In the genomic region with DNA sequence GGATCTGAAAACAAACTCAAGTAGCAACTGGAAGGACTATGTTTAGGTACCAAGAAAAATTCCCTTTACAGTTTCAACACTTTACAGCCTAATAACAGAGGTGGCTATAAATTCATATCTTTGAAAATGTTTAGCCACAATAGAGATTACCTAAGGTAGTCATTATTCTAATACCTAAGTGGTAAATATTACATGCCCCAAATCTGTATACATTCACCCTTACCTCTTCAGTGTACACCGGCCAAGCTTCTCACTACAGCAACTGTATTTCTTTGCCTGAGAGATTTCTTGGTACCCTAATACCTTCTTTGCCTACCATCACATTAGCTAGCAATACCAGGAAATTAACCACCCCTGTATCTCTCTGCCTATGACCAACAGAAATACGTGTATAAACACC, we compare ENCODE assay signal across 29 cellular contexts.
"Had no signal": no experiment of that assay in that cellular context is flagged by ENCODE, and none has a peak within 500 bp of the region (broad histone marks: within the 10 kb centered on the region; RNA-seq: fewer than 3 reads in every experiment).

No MANE protein-coding gene starts in this region.

- H3K36me3 ChIP-seq: ascending aorta, breast epithelium, cardiac muscle cell, colonic mucosa had no signal

- DNase-seq: activated CD4-positive, alpha-beta memory T cell treated with anti-CD3 and anti-CD28 coated beads, Interleukin-2, amount 10 ng/mL, durations not matched to agents 7 days and 5 days; activated CD4-positive, alpha-beta T cell treated with anti-CD3 and anti-CD28 coated beads for 1 hour; activated CD4-positive, alpha-beta T cell treated with anti-CD3 and anti-CD28 coated beads for 4 hours; activated CD4-positive, alpha-beta T cell treated with anti-CD3 and anti-CD28 coated beads, Interleukin-2, amount 10 ng/mL, durations not matched to agents 7 days and 5 days; activated CD4-positive, alpha-beta T cell treated with anti-CD3 and anti-CD28 coated beads, Interleukin-2, amount 50 U/mL, for 4 hours; activated CD8-positive, alpha-beta memory T cell treated with anti-CD3 and anti-CD28 coated beads, Interleukin-2, amount 50 U/mL, for 48 hours; activated gamma-delta T cell; activated naive CD4-positive, alpha-beta T cell; activated naive CD4-positive, alpha-beta T cell treated with anti-CD3 and anti-CD28 coated beads, Interleukin-2, amount 10 ng/mL, durations not matched to agents 7 days and 5 days; activated naive CD8-positive, alpha-beta T cell treated with anti-CD3 and anti-CD28 coated beads, Interleukin-2, amount 10 ng/mL, durations not matched to agents 7 days and 5 days; activated T-cell treated with anti-CD3 and anti-CD28 coated beads for 4 hours; activated T-cell treated with anti-CD3 and anti-CD28 coated beads, Interleukin-2, amount 50 U/mL, for 24 hours; activated T-cell treated with anti-CD3 and anti-CD28 coated beads, Interleukin-2, amount 50 U/mL, for 72 hours; central memory CD4-positive, alpha-beta T cell; cerebellar nuclear complex; colonic mucosa; effector CD8-positive, alpha-beta T cell; endodermal cell; foreskin fibroblast; head of caudate nucleus; T-helper 17 cell; T1000 had no signal

- ATAC-seq: activated naive CD4-positive, alpha-beta T cell treated with anti-CD3 and anti-CD28 coated beads, Interleukin-2, amount 50 U/mL, for 72 hours; activated T-cell treated with anti-CD3 and anti-CD28 coated beads, Interleukin-2, amount 50 U/mL, for 72 hours; esophagus mucosa; T-helper 17 cell; WTC11 had no signal

- H3K9me3 ChIP-seq: ascending aorta, breast epithelium, colonic mucosa had no signal

- H3K4me3 ChIP-seq: ascending aorta, breast epithelium, cardiac muscle cell, colonic mucosa had no signal

- H3K4me1 ChIP-seq: ascending aorta, breast epithelium, colonic mucosa had no signal

- H3K27me3 ChIP-seq: ascending aorta, breast epithelium, cardiac muscle cell, colonic mucosa had no signal

- H3K27ac ChIP-seq: ascending aorta, breast epithelium, cardiac muscle cell, colonic mucosa, VCaP had no signal
